Comparison of ENCODE assay signal across 32 cellular contexts in the genomic region with DNA sequence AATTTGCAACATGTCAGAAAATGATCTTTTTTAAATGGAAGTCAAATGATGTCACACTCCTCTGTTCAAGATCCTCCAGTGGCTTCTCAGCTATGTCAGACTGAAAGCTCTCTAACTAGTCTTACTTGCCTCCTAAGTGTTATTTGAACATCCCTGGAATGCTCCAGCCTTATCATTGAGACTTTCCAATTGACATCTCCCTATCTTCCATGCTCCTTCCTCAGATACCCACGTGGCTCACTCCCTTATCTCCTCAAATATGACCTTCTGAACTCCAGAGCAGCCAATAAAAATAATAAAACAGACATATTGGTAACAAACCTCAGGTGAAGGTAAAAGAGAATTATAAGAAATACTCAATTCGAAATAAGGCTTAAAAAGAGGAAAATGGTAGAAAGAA. TPM values are rescaled to one million over a fixed set of nuclear protein-coding genes. Genes with fewer than 3 reads are reported as not detected.
"Had no signal": no experiment of that assay in that cellular context is flagged by ENCODE, and none has a peak within 500 bp of the region (broad histone marks: within the 10 kb centered on the region; RNA-seq: fewer than 3 reads in every experiment).

No MANE protein-coding gene starts in this region.

- H3K27ac ChIP-seq: ascending aorta, breast epithelium, coronary artery, epithelial cell of prostate, esophagus squamous epithelium, gastroesophageal sphincter had no signal

- H3K9me3 ChIP-seq: ascending aorta, breast epithelium, esophagus squamous epithelium, gastroesophageal sphincter had no signal

- H3K27me3 ChIP-seq: ascending aorta, breast epithelium, esophagus squamous epithelium, gastroesophageal sphincter had no signal

- H3K4me3 ChIP-seq: ascending aorta, breast epithelium, coronary artery, esophagus squamous epithelium, gastroesophageal sphincter had no signal

- ATAC-seq: activated CD4-positive, alpha-beta T cell treated with anti-CD3 and anti-CD28 coated beads for 36 hours; activated CD8-positive, alpha-beta memory T cell treated with anti-CD3 and anti-CD28 coated beads, Interleukin-2, amount 10 ng/mL, durations not matched to agents 7 days and 5 days; activated CD8-positive, alpha-beta T cell treated with anti-CD3 and anti-CD28 coated beads, Interleukin-2, amount 10 ng/mL, durations not matched to agents 7 days and 5 days; gastroesophageal sphincter had no signal

- H3K4me1 ChIP-seq: ascending aorta, breast epithelium, gastroesophageal sphincter had no signal

- H3K36me3 ChIP-seq: ascending aorta, breast epithelium, esophagus squamous epithelium, gastroesophageal sphincter had no signal

- DNase-seq: activated CD4-positive, alpha-beta memory T cell treated with anti-CD3 and anti-CD28 coated beads for 36 hours; activated CD4-positive, alpha-beta T cell treated with anti-CD3 and anti-CD28 coated beads for 36 hours; activated CD4-positive, alpha-beta T cell treated with anti-CD3 and anti-CD28 coated beads, Interleukin-2, amount 10 ng/mL, durations not matched to agents 24 days and 14 days; activated CD4-positive, CD25-positive, alpha-beta regulatory T cell; activated CD4-positive, CD25-positive, alpha-beta regulatory T cell treated with anti-CD3 and anti-CD28 coated beads, Interleukin-2, amount 50 U/mL, for 72 hours; activated CD8-positive, alpha-beta memory T cell treated with anti-CD3 and anti-CD28 coated beads, Interleukin-2, amount 10 ng/mL, durations not matched to agents 7 days and 5 days; activated CD8-positive, alpha-beta memory T cell treated with anti-CD3 and anti-CD28 coated beads, Interleukin-2, amount 50 U/mL, for 4 hours; activated CD8-positive, alpha-beta T cell treated with anti-CD3 and anti-CD28 coated beads, Interleukin-2, amount 10 ng/mL, durations not matched to agents 7 days and 5 days; activated effector memory CD4-positive, alpha-beta T cell treated with anti-CD3 and anti-CD28 coated beads, Interleukin-2, amount 50 U/mL, for 16 hours; activated naive CD4-positive, alpha-beta T cell treated with anti-CD3 and anti-CD28 coated beads for 36 hours; activated naive CD8-positive, alpha-beta T cell treated with anti-CD3 and anti-CD28 coated beads, Interleukin-2, amount 10 ng/mL, durations not matched to agents 7 days and 5 days; activated T-cell treated with anti-CD3 and anti-CD28 coated beads, Interleukin-2, amount 50 U/mL, for 1 hour; activated T-cell treated with anti-CD3 and anti-CD28 coated beads, Interleukin-2, amount 50 U/mL, for 48 hours; effector CD8-positive, alpha-beta T cell; esophagus squamous epithelium; foreskin melanocyte; T-helper 2 cell had no signal

RNA-seq across cellular contexts. Expression of gene AADAC, which starts 25.5 kb away (rescaled TPM):
- total RNA-seq: activated CD4-positive, alpha-beta memory T cell treated with anti-CD3 and anti-CD28 coated beads for 36 hours; activated CD4-positive, alpha-beta T cell treated with anti-CD3 and anti-CD28 coated beads for 36 hours; activated CD4-positive, alpha-beta T cell treated with anti-CD3 and anti-CD28 coated beads, Interleukin-2, amount 10 ng/mL, durations not matched to agents 24 days and 14 days; activated CD8-positive, alpha-beta memory T cell treated with anti-CD3 and anti-CD28 coated beads for 36 hours; activated CD8-positive, alpha-beta memory T cell treated with anti-CD3 and anti-CD28 coated beads, Interleukin-2, amount 10 ng/mL, durations not matched to agents 7 days and 5 days; activated CD8-positive, alpha-beta T cell treated with anti-CD3 and anti-CD28 coated beads, Interleukin-2, amount 10 ng/mL, durations not matched to agents 7 days and 5 days; activated naive CD4-positive, alpha-beta T cell treated with anti-CD3 and anti-CD28 coated beads for 36 hours; activated naive CD8-positive, alpha-beta T cell treated with anti-CD3 and anti-CD28 coated beads, Interleukin-2, amount 10 ng/mL, durations not matched to agents 7 days and 5 days; activated T-helper 1 cell treated with anti-CD3 and anti-CD28 coated beads, Interleukin-12 subunit alpha, Interleukin-12 subunit beta, Interleukin-2, Interleukin-4 antibody, amounts not matched to agents 30 ng/mL and 10 ng/mL and 1 ng/mL, durations not matched to agents 14 hours and 24 hours and 36 hours; activated T-helper 2 cell treated with anti-CD3 and anti-CD28 coated beads, Interferon-gamma antibody, Interleukin-2, Interleukin-4, amounts not matched to agents 10 μg/mL and 5 μg/mL and 100 μg/mL, durations not matched to agents 14 hours and 24 hours and 36 hours; cardiac septum; cerebellum; fibroblast of villous mesenchyme; T-helper 1 cell treated with Interleukin-12 subunit alpha and Interleukin-12 subunit beta and Interleukin-4 antibody, amounts not matched to agents 30 ng/mL and 1 ng/mL, for 36 hours had no signal
- polyA plus RNA-seq: fibroblast of lung had no signal

RNA-seq across cellular contexts. Expression of gene AADACL2, which starts 54.7 kb away (rescaled TPM):
- total RNA-seq: activated CD4-positive, alpha-beta memory T cell treated with anti-CD3 and anti-CD28 coated beads for 36 hours; activated CD4-positive, alpha-beta T cell treated with anti-CD3 and anti-CD28 coated beads for 36 hours; activated CD4-positive, alpha-beta T cell treated with anti-CD3 and anti-CD28 coated beads, Interleukin-2, amount 10 ng/mL, durations not matched to agents 24 days and 14 days; activated CD8-positive, alpha-beta memory T cell treated with anti-CD3 and anti-CD28 coated beads for 36 hours; activated CD8-positive, alpha-beta memory T cell treated with anti-CD3 and anti-CD28 coated beads, Interleukin-2, amount 10 ng/mL, durations not matched to agents 7 days and 5 days; activated CD8-positive, alpha-beta T cell treated with anti-CD3 and anti-CD28 coated beads, Interleukin-2, amount 10 ng/mL, durations not matched to agents 7 days and 5 days; activated naive CD4-positive, alpha-beta T cell treated with anti-CD3 and anti-CD28 coated beads for 36 hours; activated naive CD8-positive, alpha-beta T cell treated with anti-CD3 and anti-CD28 coated beads, Interleukin-2, amount 10 ng/mL, durations not matched to agents 7 days and 5 days; activated T-helper 1 cell treated with anti-CD3 and anti-CD28 coated beads, Interleukin-12 subunit alpha, Interleukin-12 subunit beta, Interleukin-2, Interleukin-4 antibody, amounts not matched to agents 30 ng/mL and 10 ng/mL and 1 ng/mL, durations not matched to agents 14 hours and 24 hours and 36 hours; activated T-helper 2 cell treated with anti-CD3 and anti-CD28 coated beads, Interferon-gamma antibody, Interleukin-2, Interleukin-4, amounts not matched to agents 10 μg/mL and 5 μg/mL and 100 μg/mL, durations not matched to agents 14 hours and 24 hours and 36 hours; ascending aorta; cardiac septum; cerebellum; endothelial cell of umbilical vein; fibroblast of lung; fibroblast of villous mesenchyme; glomerular endothelial cell; T-helper 1 cell treated with Interleukin-12 subunit alpha and Interleukin-12 subunit beta and Interleukin-4 antibody, amounts not matched to agents 30 ng/mL and 1 ng/mL, for 36 hours had no signal
- polyA plus RNA-seq: endothelial cell of umbilical vein, fibroblast of lung had no signal
